9 cellular contexts compared by ENCODE assay signal in genomic region chr3:130276203-130276803, GRCh38.
DNase-seq lines count a peak whose midpoint lies in the region; ATAC-seq and TF ChIP-seq lines count a peak whose summit lies in the region.
"Had no signal": no experiment of that assay in that cellular context is flagged by ENCODE, and none has a peak within 500 bp of the region (broad histone marks: within the 10 kb centered on the region; RNA-seq: fewer than 3 reads in every experiment).

No MANE protein-coding gene starts in this region.

- no TSS peak for BruUV-seq in HCT116 (replicated peaks; lab: Mats Ljungman, UMichigan)

- no peaks in the 10 kb centered on the region for H3K9me2 ChIP-seq in HCT116 (ENCODE audit: insufficient read depth)

- H3K9ac ChIP-seq in HCT116 (ENCODE audit: low read length), result no peak overlapping the region

- H3K27ac ChIP-seq in HCT116 (ENCODE audit: low read depth, low read length) (no peak overlapping the region), gastrocnemius medialis (no peak overlapping the region)

- H4K20me1 ChIP-seq in HCT116 (ENCODE audit: insufficient read depth), result no peaks in the 10 kb centered on the region

- ATAC-seq in HCT116 (peak; percentile 94), left cardiac atrium (peak; percentile 61 to 73), gastrocnemius medialis (no peak)

- no peak overlapping the region for H2AFZ ChIP-seq in HCT116 (ENCODE audit: low read depth, low read length, poor library complexity, severe bottlenecking)

- no peak overlapping the region for H3K4me3 ChIP-seq in HCT116 (replicated peaks in 1 of 2; ENCODE audit: low read depth in 1 of 2, low read length in 2 of 2)
- no peak overlapping the region for H3K4me3 ChIP-seq in WI38 (ENCODE audit: low read depth, low read length)
- no peak overlapping the region for H3K4me3 ChIP-seq in gastrocnemius medialis

- H3K79me2 ChIP-seq in HCT116 (ENCODE audit: insufficient read depth, low read length), result no peaks in the 10 kb centered on the region

- no peak for TF ChIP-seq POLR2A in HCT116 (IDR thresholded peaks at IDR 0.05; ENCODE audit: borderline replicate concordance, extremely low read depth, insufficient read depth, insufficient read length)
- TF ChIP-seq POLR2A in gastrocnemius medialis (IDR thresholded peaks at IDR 0.05), result no peak

- POLR2A ChIA-PET in HCT116 (lab: Charles Lee), result no interaction called here

- TF ChIP-seq CTCF in HCT116 (IDR thresholded peaks at IDR 0.05 in 2 of 3, conservative IDR thresholded peaks at IDR 0.05 in 1 of 3; ENCODE audit: borderline replicate concordance in 1 of 3, insufficient read depth in 1 of 3, low read depth in 2 of 3, low read length in 2 of 3) (peak; percentile 56 to 95 (median 87); a peak in 5 of 6 replicates), WI38 (IDR thresholded peaks at IDR 0.05; ENCODE audit: low read depth, low read length) (peak; percentile 76), gastrocnemius medialis (IDR thresholded peaks at IDR 0.05 in 4 of 5, conservative IDR thresholded peaks at IDR 0.05 in 1 of 5) (peak in 3 of 5 experiments; percentile 23 to 50 (median 23))

- peak; percentile 83 for TF ChIP-seq RAD21 in HCT116 (IDR thresholded peaks at IDR 0.05; ENCODE audit: low read depth)

- CTCF ChIA-PET in HCT116 (lab: Charles Lee), result interaction anchor here (0.6 to 2.2 kb wide), 15 partner anchors 8 to 617 kb away, joined by 3 to 19 read pairs (median 4); partner anchors contain the start of gene ATP2C1

- in situ Hi-C loops in gastrocnemius medialis (cut with MboI; ENCODE audit: low sequenced_read_pairs in 4 of 4), result no loop called here

- RAD21 ChIA-PET in HCT116 (lab: Charles Lee; ENCODE audit: low non-redundant PET in 1 of 2, low total read pairs in 2 of 2, uncharacterized antibody in 2 of 2, unreplicated experiment in 2 of 2), result no interaction called here

- peak; percentile 49 for DNase-seq in DMS53 treated with DMSO at 0.1 percent for 48 hours (lab: John Stamatoyannopoulos, UW; ENCODE audit: unreplicated experiment)
- peak; percentile 23 for DNase-seq in HCT116 (ENCODE audit: low read depth, low spot score)
- DNase-seq in NCI-H2107 (lab: John Stamatoyannopoulos, UW), result peak; percentile 80
- DNase-seq in left cardiac atrium, result no peak
- DNase-seq in gastrocnemius medialis, result no peak
- DNase-seq in stimulated activated CD4-positive, alpha-beta T cell treated with anti-CD3 and anti-CD28 coated beads, Interleukin-15, amount 100 ng/mL, for 24 hours, result no peak
- DNase-seq in activated naive CD4-positive, alpha-beta T cell treated with anti-CD3 and anti-CD28 coated beads, Interleukin-2, amount 50 U/mL, for 16 hours, result no peak
- DNase-seq: activated B cell treated with CpG ODN at 0.5 μM for 24 hours had no signal

- H3K4me2 ChIP-seq in HCT116 (ENCODE audit: low read length), result no peak overlapping the region

- intact Hi-C loops in HCT116 (cut with micrococcal nuclease) (loop anchor here (1.0 to 10.0 kb wide), 2 partner anchors 263 to 408 kb away; no protein-coding TSS in a partner anchor), left cardiac atrium (cut with DNase I) (loop anchor here in 1 of 2 donors (2.0 kb wide), 1 partner anchor 262 kb away; no protein-coding TSS in a partner anchor), gastrocnemius medialis (cut with DNase I; ENCODE audit: low total_unique reads) (no loop called here)

- H3K9me3 ChIP-seq in HCT116 (ENCODE audit: control insufficient read depth in 1 of 2, insufficient read depth in 1 of 2, low read depth in 1 of 2, low read length in 2 of 2), result no peaks in the 10 kb centered on the region
- H3K9me3 ChIP-seq in gastrocnemius medialis, result no peaks in the 10 kb centered on the region

- H3K4me1 ChIP-seq in HCT116 (ENCODE audit: control insufficient read depth in 1 of 2, insufficient read depth in 2 of 2, low read length in 2 of 2), result no peaks in the 10 kb centered on the region
- no peaks in the 10 kb centered on the region for H3K4me1 ChIP-seq in gastrocnemius medialis

- H3K36me3 ChIP-seq in HCT116 (ENCODE audit: control insufficient read depth in 1 of 2, insufficient read depth in 2 of 2, low read length in 2 of 2) (no peaks in the 10 kb centered on the region), gastrocnemius medialis (no peaks in the 10 kb centered on the region)

- H3K27me3 ChIP-seq in HCT116 (ENCODE audit: insufficient read depth, low read length) (peaks cover 39% of the 10 kb centered on the region), gastrocnemius medialis (no peaks in the 10 kb centered on the region)

TF ChIP-seq in HCT116, 20 proteins besides CTCF, POLR2A, EP300 and RAD21:
- TF ChIP-seq REST (IDR thresholded peaks at IDR 0.05; ENCODE audit: low read depth), result no peak
- TF ChIP-seq EZH2phosphoT487 (IDR thresholded peaks at IDR 0.05; ENCODE audit: borderline replicate concordance), result no peak
TF ChIP-seq in HCT116: peak in this region for 0.

Comparison
In these comparisons a context has a peak if more than half of its experiments do, and no peak if none do; other contexts are left out.
1. DNase-seq: peak in DMS53 treated with DMSO at 0.1 percent for 48 hours (single experiment), HCT116 (single experiment) and NCI-H2107 (single experiment); none in left cardiac atrium (single experiment), gastrocnemius medialis (0 of 2), stimulated activated CD4-positive, alpha-beta T cell treated with anti-CD3 and anti-CD28 coated beads, Interleukin-15, amount 100 ng/mL, for 24 hours (single experiment) and activated naive CD4-positive, alpha-beta T cell treated with anti-CD3 and anti-CD28 coated beads, Interleukin-2, amount 50 U/mL, for 16 hours (single experiment).
2. ATAC-seq: peak in HCT116 (single experiment) and left cardiac atrium (2 of 2); none in gastrocnemius medialis (0 of 2).
3. CTCF ChIP-seq: peak in every context shown above with its lines; median percentile 87 in HCT116; 76 in WI38; 23 in gastrocnemius medialis.